ENCODE assay signal across 9 cellular contexts in the genomic region with DNA sequence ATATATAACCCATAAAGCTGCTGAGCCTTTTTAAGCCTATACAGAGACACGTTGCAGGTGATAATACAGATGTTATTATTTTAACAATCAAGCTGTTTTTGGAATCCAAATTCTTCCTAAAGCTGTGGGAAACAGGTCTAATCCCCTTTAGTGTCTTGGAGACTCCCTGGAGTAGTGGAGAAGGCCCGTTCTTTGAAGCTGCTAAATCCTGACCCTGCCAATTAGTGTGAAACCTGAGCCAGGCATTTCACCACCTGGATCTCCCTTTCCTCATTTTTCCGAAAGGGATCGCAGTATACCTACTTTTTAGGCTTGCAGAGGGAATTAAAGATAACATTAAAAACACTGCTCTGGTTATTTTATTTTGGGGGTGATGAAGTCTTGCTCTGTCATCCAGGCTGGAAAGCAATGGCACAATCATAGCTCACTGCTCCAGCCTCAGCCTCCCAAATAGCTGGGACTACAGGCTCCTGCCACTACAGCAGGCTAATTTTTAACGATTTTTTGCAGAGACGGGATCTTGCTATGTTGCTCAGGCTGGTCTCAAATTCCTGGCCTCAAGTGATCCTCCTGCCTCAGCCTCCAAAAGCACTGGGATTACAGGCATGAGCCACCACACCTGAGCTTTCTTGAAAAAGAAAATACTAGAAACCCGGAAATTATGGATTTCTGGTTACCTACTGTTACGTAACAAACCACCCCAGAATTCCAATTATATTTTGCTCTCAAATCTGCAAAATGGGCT. TPM values are rescaled to one million over a fixed set of nuclear protein-coding genes. Genes with fewer than 3 reads are reported as not detected.
DNase-seq lines count a peak whose midpoint lies in the region; ATAC-seq, FAIRE-seq and TF ChIP-seq lines count a peak whose summit lies in the region.
"Had no signal": no experiment of that assay in that cellular context is flagged by ENCODE, and none has a peak within 500 bp of the region (broad histone marks: within the 10 kb centered on the region; RNA-seq: fewer than 3 reads in every experiment).

No MANE protein-coding gene starts in this region.

- DNase-seq in AG10803 (ENCODE audit: low read depth) (no peak), K562 (ENCODE audit: extremely low read depth in 1 of 4, low spot score in 3 of 4) (no peak), NCI-H510A (lab: John Stamatoyannopoulos, UW) (no peak), ovary (no peak), COLO829 (ENCODE audit: low spot score) (no peak), HAP-1 (ENCODE audit: low spot score in 2 of 2) (no peak)

- intact Hi-C loops in K562 (cut with micrococcal nuclease) = loop anchor here (2.0 kb wide), 1 partner anchor 139 kb away; no protein-coding TSS in a partner anchor
- intact Hi-C loops in ovary (cut with DNase I) = no loop called here

- H3K9ac ChIP-seq in HUES6 (ENCODE audit: low read length) (no peak overlapping the region), K562 (ENCODE audit: insufficient read depth in 1 of 2, low read depth in 2 of 2, low read length in 2 of 2) (peak overlapping the region; percentile 75 to 98; a peak in 3 of 4 replicates), muscle layer of colon (ENCODE audit: low read length) (peak overlapping the region; percentile 90)

- in situ Hi-C loops in K562 (cut with MboI) (no loop called here), HAP-1 (cut with MboI; ENCODE audit: low sequenced_read_pairs) (no loop called here)

- peak; percentile 59 for FAIRE-seq in K562 (lab: Jason Lieb, UNC)
- FAIRE-seq: islet of Langerhans had no signal

- H3K4me1 ChIP-seq in HUES6 (ENCODE audit: control insufficient read depth, insufficient read depth, low read length) (peaks cover 14% of the 10 kb centered on the region), K562 (replicated peaks in 1 of 2; ENCODE audit: control insufficient read depth in 2 of 2, insufficient read depth in 2 of 2, low read length in 2 of 2) (peaks cover 24 to 26% of the 10 kb centered on the region in 2 experiments; a peak in 4 of 5 replicates), muscle layer of colon (ENCODE audit: insufficient read depth, low read length) (peaks cover 18% of the 10 kb centered on the region), ovary (ENCODE audit: insufficient read depth) (peaks cover 4% of the 10 kb centered on the region), HAP-1 (peaks cover 27% of the 10 kb centered on the region)

- no peak for TF ChIP-seq POLR2A in K562 (conservative IDR thresholded peaks at IDR 0.05)
- TF ChIP-seq POLR2A in ovary (IDR thresholded peaks at IDR 0.05) = no peak

- H3K79me2 ChIP-seq in K562 (ENCODE audit: control insufficient read depth, insufficient read depth, low read length) = peaks cover 48% of the 10 kb centered on the region

- no peaks in the 10 kb centered on the region for H3K27me3 ChIP-seq in HUES6 (ENCODE audit: control insufficient read depth, insufficient read depth, low read length)
- no peaks in the 10 kb centered on the region for H3K27me3 ChIP-seq in K562 (ENCODE audit: control insufficient read depth in 2 of 2, insufficient read depth in 2 of 2, low read length in 2 of 2)
- H3K27me3 ChIP-seq in muscle layer of colon (ENCODE audit: control insufficient read depth in 1 of 2, insufficient read depth in 2 of 2, low read length in 2 of 2) = no peaks in the 10 kb centered on the region
- H3K27me3 ChIP-seq in ovary = no peaks in the 10 kb centered on the region
- H3K27me3 ChIP-seq in HAP-1 (ENCODE audit: low read depth) = no peaks in the 10 kb centered on the region

- H3K27ac ChIP-seq in HUES6 (ENCODE audit: low read depth, low read length) (no peak overlapping the region), K562 (ENCODE audit: extremely low read depth, low read depth, low read length) (peak overlapping the region; percentile 95), muscle layer of colon (ENCODE audit: low read depth, low read length) (peak overlapping the region; percentile 88), ovary (no peak overlapping the region)

- TF ChIP-seq CTCF in AG10803 (conservative IDR thresholded peaks at IDR 0.05; ENCODE audit: low read length) (no peak), K562 (IDR thresholded peaks at IDR 0.05 in 2 of 3, conservative IDR thresholded peaks at IDR 0.05 in 1 of 3; ENCODE audit: insufficient read depth in 2 of 3, low read depth in 1 of 3, low read length in 3 of 3) (no peak), ovary (IDR thresholded peaks at IDR 0.05) (no peak)

- TF ChIP-seq EP300 in K562 (IDR thresholded peaks at IDR 0.05; ENCODE audit: low read length) (no peak), ovary (IDR thresholded peaks at IDR 0.05) (no peak)

- no peaks in the 10 kb centered on the region for H3K9me3 ChIP-seq in HUES6 (ENCODE audit: control insufficient read depth, insufficient read depth, low read depth, low read length)
- no peaks in the 10 kb centered on the region for H3K9me3 ChIP-seq in K562 (replicated peaks; ENCODE audit: control insufficient read depth, insufficient read depth, low read depth, low read length)
- H3K9me3 ChIP-seq in muscle layer of colon (ENCODE audit: low read length) = no peaks in the 10 kb centered on the region
- no peaks in the 10 kb centered on the region for H3K9me3 ChIP-seq in ovary
- no peaks in the 10 kb centered on the region for H3K9me3 ChIP-seq in HAP-1

- WGBS in K562 (ENCODE audit: insufficient coverage, low coverage, missing lambda C conversion rate) = 71% methylated on average over 8 of the region's 8 CpGs
- WGBS in ovary, 3 donors = 80 to 81% (median 81%) methylated on average over 8 of the region's 8 CpGs

- no peaks in the 10 kb centered on the region for H4K20me1 ChIP-seq in K562 (replicated peaks; ENCODE audit: control insufficient read depth, insufficient read depth, low read length)

- no peak overlapping the region for H2AFZ ChIP-seq in K562 (ENCODE audit: low read depth, low read length)

- no TSS peak for BruUV-seq in K562 (replicated peaks; lab: Mats Ljungman, UMichigan)

- TF ChIP-seq RAD21 in K562 (CRISPR knock-in tag; conservative IDR thresholded peaks at IDR 0.05 in 1 of 2, IDR thresholded peaks at IDR 0.05 in 1 of 2) = no peak

- H3K4me3 ChIP-seq in AG10803 (ENCODE audit: low read length) = peak overlapping the region; percentile 91
- peak overlapping the region; percentile 81; the same call in 1 of the 2 replicates for H3K4me3 ChIP-seq in HUES6 (ENCODE audit: low read depth, low read length)
- H3K4me3 ChIP-seq in K562 = peak overlapping the region; percentile 73
- peak overlapping the region in 1 of 2 donors; percentile 79 for H3K4me3 ChIP-seq in muscle layer of colon (ENCODE audit: low read depth in 1 of 2, low read length in 2 of 2)
- H3K4me3 ChIP-seq in ovary = no peak overlapping the region
- no peak overlapping the region; the same call in 1 of the 2 replicates for H3K4me3 ChIP-seq in HAP-1

- CTCF ChIA-PET in K562 (lab: Yijun Ruan, JAX; ENCODE audit: low intra/inter-chr PET ratio) = no interaction called here

- H3K4me2 ChIP-seq in K562 (ENCODE audit: insufficient read depth, low read length) = peak overlapping the region; percentile 95

- no peak for ATAC-seq in K562

- no peaks in the 10 kb centered on the region for H3K9me1 ChIP-seq in K562 (ENCODE audit: control insufficient read depth, insufficient read depth, low read length)

- POLR2A ChIA-PET in K562 (lab: Yijun Ruan, JAX) = interaction anchor here (0.8 kb wide), 1 partner anchor 39 kb away, joined by 4 read pairs; no protein-coding TSS in a partner anchor

- H3K36me3 ChIP-seq in HUES6 (ENCODE audit: control insufficient read depth, insufficient read depth, low read length) = peaks cover 16% of the 10 kb centered on the region
- peaks cover 24% of the 10 kb centered on the region for H3K36me3 ChIP-seq in K562 (ENCODE audit: control insufficient read depth, insufficient read depth, low read length)
- H3K36me3 ChIP-seq in muscle layer of colon (ENCODE audit: insufficient read depth, low read length) = peaks cover 7% of the 10 kb centered on the region
- H3K36me3 ChIP-seq in ovary = no peaks in the 10 kb centered on the region
- H3K36me3 ChIP-seq in HAP-1 (replicated peaks) = peaks cover 18% of the 10 kb centered on the region

RNA-seq across cellular contexts. Expression of a gene that starts 1.7 kb away (rescaled TPM):
- total RNA-seq in K562 (2011; cell fraction: chromatin; rRNA removed; ENCODE audit: low replicate concordance) = 33.5 and 38.4 TPM in 2 replicates
- 22.0 and 24.6 TPM in 2 replicates for total RNA-seq in K562 (2011; cell fraction: nucleolus; rRNA removed)
- total RNA-seq in K562 (2011; cell fraction: nucleoplasm; rRNA removed) = 22.9 and 24.7 TPM in 2 replicates
- total RNA-seq in K562 (2014; rRNA removed) (8.1 and 11.7 TPM in 2 replicates), K562 (2014; rRNA removed; fragmentation: Illumina TruSeq; extraction: Trizol) (11.3 and 11.7 TPM in 2 replicates), K562 (2015; rRNA removed; fragmentation: Illumina TruSeq; extraction: Trizol) (16.0 and 17.1 TPM in 2 replicates), K562 (2021) (15.9 and 17.5 TPM in 2 replicates), ovary (10 to 100 TPM in 6 of 7 donors, 1 to 10 TPM in 1; 8.4 to 43.6 (median 37.5) TPM)
- polyA plus RNA-seq in K562 (2011; rRNA removed) (15.5 and 15.8 TPM in 2 replicates), K562 (2014; fragmentation: Illumina TruSeq; extraction: Trizol) (15.6 and 24.9 TPM in 2 replicates), K562 (2014; fragmentation: Nextera tagmentation; extraction: Ambion mirVana) (1 to 10 TPM; 2.5 to 4.1 TPM), K562 (2014; rRNA removed) (16.6 and 22.4 TPM in 2 replicates), ovary (10 to 100 TPM; 22.3 to 50.2 TPM)
- polyA plus RNA-seq in K562 (2011; cell fraction: cytosol; rRNA removed) = 11.5 and 12.9 TPM in 2 replicates
- polyA plus RNA-seq in K562 (2011; cell fraction: nucleus; rRNA removed) = 21.7 and 29.2 TPM in 2 replicates
- 13.3 and 17.4 TPM in 2 replicates for polyA plus RNA-seq in K562 (2012)
- 16.8 and 20.4 TPM in 2 replicates for polyA minus RNA-seq in K562 (2011; rRNA and poly(A)+ RNA removed)
- polyA minus RNA-seq in K562 (2011; cell fraction: cytosol; rRNA and poly(A)+ RNA removed) = 9.7 and 12.4 TPM in 2 replicates
- polyA minus RNA-seq in K562 (2011; cell fraction: nucleus; rRNA and poly(A)+ RNA removed) = 7.7 and 14.7 TPM in 2 replicates

RNA-seq across cellular contexts. Expression of a gene that starts 4.9 kb away (rescaled TPM):
- 245 and 354 TPM in 2 replicates for total RNA-seq in K562 (2011; cell fraction: chromatin; rRNA removed; ENCODE audit: low replicate concordance)
- total RNA-seq in K562 (2011; cell fraction: nucleolus; rRNA removed) = 166 and 190 TPM in 2 replicates
- total RNA-seq in K562 (2011; cell fraction: nucleoplasm; rRNA removed) = 184 and 220 TPM in 2 replicates
- total RNA-seq in K562 (2014; rRNA removed) (14.1 and 21.3 TPM in 2 replicates), K562 (2014; rRNA removed; fragmentation: Illumina TruSeq; extraction: Trizol) (8.2 and 10.5 TPM in 2 replicates), K562 (2015; rRNA removed; fragmentation: Illumina TruSeq; extraction: Trizol) (8.8 and 10.4 TPM in 2 replicates), K562 (2021) (24.0 and 24.2 TPM in 2 replicates), ovary (10 to 100 TPM; 24.1 to 33.9 (median 26.1) TPM)
- polyA plus RNA-seq in K562 (2011; rRNA removed) (15.0 and 18.7 TPM in 2 replicates), K562 (2014; fragmentation: Illumina TruSeq; extraction: Trizol) (11.8 and 16.0 TPM in 2 replicates), K562 (2014; fragmentation: Nextera tagmentation; extraction: Ambion mirVana) (1 to 10 TPM; 3.0 to 4.3 TPM), K562 (2014; rRNA removed) (23.1 and 25.6 TPM in 2 replicates), ovary (10 to 100 TPM; 10.8 to 15.7 TPM)
- 8.8 TPM in 2 replicates for polyA plus RNA-seq in K562 (2011; cell fraction: cytosol; rRNA removed)
- 119 and 144 TPM in 2 replicates for polyA plus RNA-seq in K562 (2011; cell fraction: nucleus; rRNA removed)
- polyA plus RNA-seq in K562 (2012) = 14.6 and 28.2 TPM in 2 replicates
- polyA minus RNA-seq in K562 (2011; rRNA and poly(A)+ RNA removed) = 31.3 and 39.8 TPM in 2 replicates
- polyA minus RNA-seq in K562 (2011; cell fraction: cytosol; rRNA and poly(A)+ RNA removed) = 13.7 and 14.1 TPM in 2 replicates
- polyA minus RNA-seq in K562 (2011; cell fraction: nucleus; rRNA and poly(A)+ RNA removed) = 46.7 and 73.1 TPM in 2 replicates

Comparison
In these comparisons a context has a peak if more than half of its experiments do, and no peak if none do; other contexts are left out.
1. H3K4me3 ChIP-seq: peak in AG10803 (single experiment), HUES6 (single experiment) and K562 (single experiment); none in ovary (single experiment) and HAP-1 (single experiment).
2. H3K27ac ChIP-seq: peak in K562 (single experiment) and muscle layer of colon (single experiment); none in HUES6 (single experiment) and ovary (0 of 2).